Comparison of ENCODE assay signal across 24 cellular contexts in genomic region chr9:136487672-136488071, GRCh38.
"Had no signal": no experiment of that assay in that cellular context is flagged by ENCODE, and none has a peak within 500 bp of the region (broad histone marks: within the 10 kb centered on the region; RNA-seq: fewer than 3 reads in every experiment).

No MANE protein-coding gene starts in this region.

- H3K4me3 ChIP-seq: PC-9, SJCRH30 had no signal

- H3K9me3 ChIP-seq: SJCRH30, SK-N-SH had no signal

- DNase-seq: activated CD4-positive, alpha-beta T cell treated with anti-CD3 and anti-CD28 coated beads for 36 hours; activated CD4-positive, alpha-beta T cell treated with anti-CD3 and anti-CD28 coated beads, Interleukin-2, amount 10 ng/mL, durations not matched to agents 7 days and 5 days; activated CD4-positive, alpha-beta T cell treated with anti-CD3 and anti-CD28 coated beads, Interleukin-2, amount 50 U/mL, for 48 hours; activated CD8-positive, alpha-beta T cell treated with anti-CD3 and anti-CD28 coated beads, Interleukin-2, amount 10 ng/mL, durations not matched to agents 7 days and 5 days; activated effector memory CD4-positive, alpha-beta T cell treated with Interleukin-2 at 50 U/mL for 16 hours; activated naive CD4-positive, alpha-beta T cell treated with anti-CD3 and anti-CD28 coated beads, Interleukin-2, amount 10 ng/mL, durations not matched to agents 7 days and 5 days; activated naive CD8-positive, alpha-beta T cell treated with anti-CD3 and anti-CD28 coated beads, Interleukin-2, amount 50 U/mL, for 24 hours; activated T-cell treated with anti-CD3 and anti-CD28 coated beads, Interleukin-2, amount 50 U/mL, for 4 hours; central memory CD4-positive, alpha-beta T cell; MM.1S; MV-4-11; NCI-H1092; NCI-H1436 treated with DMSO at 0.1 percent for 48 hours; NCI-H1694 treated with DMSO at 0.1 percent for 48 hours; NCI-H2029; NCI-H345; NCI-H524 treated with DMSO at 0.1 percent for 48 hours; PC-9; SHP77; SJCRH30; SK-N-SH had no signal

- ATAC-seq: activated CD4-positive, alpha-beta T cell treated with anti-CD3 and anti-CD28 coated beads for 36 hours; activated CD4-positive, CD25-positive, alpha-beta regulatory T cell treated with anti-CD3 and anti-CD28 coated beads, Interleukin-2, amount 50 U/mL, for 24 hours; activated CD8-positive, alpha-beta T cell treated with anti-CD3 and anti-CD28 coated beads, Interleukin-2, amount 10 ng/mL, durations not matched to agents 7 days and 5 days; activated naive CD8-positive, alpha-beta T cell treated with anti-CD3 and anti-CD28 coated beads, Interleukin-2, amount 50 U/mL, for 24 hours; activated T-cell treated with anti-CD3 and anti-CD28 coated beads, Interleukin-2, amount 50 U/mL, for 4 hours; WTC11 had no signal

- H3K36me3 ChIP-seq: SJCRH30 had no signal

- H3K27ac ChIP-seq: KMS-11, PC-9, SJCRH30 had no signal

- H3K27me3 ChIP-seq: SJCRH30 had no signal
